In the genomic region with DNA sequence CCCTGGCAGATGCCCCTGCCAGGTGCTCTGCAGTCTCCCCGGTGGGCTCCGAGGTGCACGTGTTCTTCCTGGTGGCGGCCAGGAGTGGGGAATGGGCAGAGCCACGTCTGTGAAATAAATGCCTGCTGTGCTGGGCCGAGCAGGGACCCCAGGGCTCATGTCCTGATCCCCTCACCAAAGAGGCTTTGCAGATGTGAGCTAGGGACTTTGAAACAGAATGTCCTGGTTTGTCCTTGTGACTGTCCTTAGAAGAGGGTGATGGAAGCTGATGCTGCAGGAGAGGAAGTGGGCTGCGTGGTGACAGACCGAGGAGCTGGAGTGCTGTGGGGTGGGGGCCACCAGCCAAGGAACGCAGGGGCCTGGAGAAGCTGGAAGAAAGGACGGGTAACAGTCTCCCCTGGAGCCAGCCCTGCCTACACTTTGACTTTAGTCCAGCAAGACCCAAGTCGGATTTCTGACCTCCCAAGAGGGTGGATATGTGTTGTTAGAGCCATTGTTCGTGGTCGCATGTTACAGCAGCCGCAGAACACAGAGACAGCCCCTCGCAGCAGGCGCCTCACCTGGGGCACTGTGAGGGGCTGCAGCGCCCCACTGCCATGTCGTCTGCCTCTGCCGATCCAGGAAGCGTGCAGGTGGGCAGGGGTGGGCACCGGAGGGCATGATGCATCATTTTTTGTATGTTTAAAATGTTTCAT, we compare ENCODE assay signal across 13 cellular contexts.
DNase-seq lines count a peak whose midpoint lies in the region; ATAC-seq and TF ChIP-seq lines count a peak whose summit lies in the region.
"Had no signal": no experiment of that assay in that cellular context is flagged by ENCODE, and none has a peak within 500 bp of the region (broad histone marks: within the 10 kb centered on the region; RNA-seq: fewer than 3 reads in every experiment).

No MANE protein-coding gene starts in this region.

- H3K9ac ChIP-seq in iPS-15b (ENCODE audit: low read depth, low read length) (no peak overlapping the region), smooth muscle cell (ENCODE audit: low read depth) (no peak overlapping the region)

- H3K27ac Mint-ChIP-seq in activated naive CD8-positive, alpha-beta T cell treated with anti-CD3 and anti-CD28 coated beads, Interleukin-2, amount 10 ng/mL, durations not matched to agents 7 days and 5 days: peak overlapping the region; percentile 39
- no peak overlapping the region for H3K27ac Mint-ChIP-seq in activated naive CD8-positive, alpha-beta T cell treated with anti-CD3 and anti-CD28 coated beads for 36 hours
- H3K27ac Mint-ChIP-seq in immature natural killer cell: peak overlapping the region in 1 of 6 donors; percentile 76

- WGBS in smooth muscle cell (ENCODE audit: low lambda C conversion rate): 12% methylated on average over 21 of the region's 21 CpGs

- no peak overlapping the region for H2AFZ ChIP-seq in smooth muscle cell (ENCODE audit: low read depth)

- H3K79me2 ChIP-seq in smooth muscle cell (ENCODE audit: low read depth): no peaks in the 10 kb centered on the region

- peaks cover 91% of the 10 kb centered on the region for H4K20me1 ChIP-seq in smooth muscle cell (ENCODE audit: low read depth)

- POLR2A ChIA-PET in activated naive CD8-positive, alpha-beta T cell treated with anti-CD3 and anti-CD28 coated beads, Interleukin-2, amount 10 ng/mL, durations not matched to agents 7 days and 5 days (lab: Charles Lee): no interaction called here
- POLR2A ChIA-PET in RWPE1 (lab: Yijun Ruan, JAX; ENCODE audit: low non-redundant PET): no interaction called here

- TF ChIP-seq CTCF in RWPE1 (conservative IDR thresholded peaks at IDR 0.05; ENCODE audit: low read depth) (no peak), smooth muscle cell (IDR thresholded peaks at IDR 0.05; ENCODE audit: borderline replicate concordance, insufficient read depth, poor library complexity, severe bottlenecking) (no peak), GM20000 (IDR thresholded peaks at IDR 0.05; ENCODE audit: extremely low read depth, missing control alignments) (no peak)

- H3K27ac ChIP-seq in RWPE1 (0 out of 2 replicates have a peak overlapping the region, but pooled peaks have one; percentile 17), smooth muscle cell (ENCODE audit: low read depth) (no peak overlapping the region)
- H3K27ac ChIP-seq: heart right ventricle had no signal

- no peaks in the 10 kb centered on the region for H3K9me3 Mint-ChIP-seq in activated naive CD8-positive, alpha-beta T cell treated with anti-CD3 and anti-CD28 coated beads, Interleukin-2, amount 10 ng/mL, durations not matched to agents 7 days and 5 days
- H3K9me3 Mint-ChIP-seq in activated naive CD8-positive, alpha-beta T cell treated with anti-CD3 and anti-CD28 coated beads for 36 hours: no peaks in the 10 kb centered on the region
- H3K9me3 Mint-ChIP-seq in immature natural killer cell: peaks cover 0 to 2% (median 0%) of the 10 kb centered on the region in 6 donors
- H3K9me3 Mint-ChIP-seq: activated T-cell treated with anti-CD3 and anti-CD28 coated beads, Interleukin-2, amount 50 U/mL, for 4 hours had no signal

- DNase-seq in activated naive CD8-positive, alpha-beta T cell treated with anti-CD3 and anti-CD28 coated beads, Interleukin-2, amount 10 ng/mL, durations not matched to agents 7 days and 5 days: no peak
- DNase-seq in activated naive CD8-positive, alpha-beta T cell treated with anti-CD3 and anti-CD28 coated beads for 36 hours: no peak
- no peak for DNase-seq in RWPE1 (ENCODE audit: low spot score)
- DNase-seq in smooth muscle cell (lab: John Stamatoyannopoulos, UW; ENCODE audit: unreplicated experiment): no peak
- DNase-seq in immature natural killer cell: no peak
- no peak for DNase-seq in GM20000 (ENCODE audit: low spot score)
- no peak for DNase-seq in kidney glomerular epithelial cell (lab: John Stamatoyannopoulos, UW)
- DNase-seq: activated T-cell treated with anti-CD3 and anti-CD28 coated beads, Interleukin-2, amount 50 U/mL, for 4 hours; heart right ventricle; SIG-M5; stimulated activated CD4-positive, alpha-beta T cell treated with anti-CD3 and anti-CD28 coated beads, Interleukin-4, amount 100 ng/mL, for 4 hours; stimulated activated naive CD8-positive, alpha-beta T cell treated with anti-CD3 and anti-CD28 coated beads, Interleukin-15, Interleukin-2, amounts not matched to agents 100 U/mL and 50 U/mL, for 24 hours had no signal

- peaks cover 21% of the 10 kb centered on the region for H3K4me1 ChIP-seq in iPS-15b (ENCODE audit: control insufficient read depth, insufficient read depth, low read length)
- peaks cover 44% of the 10 kb centered on the region for H3K4me1 ChIP-seq in smooth muscle cell (ENCODE audit: low read depth)

- H3K4me1 Mint-ChIP-seq in activated naive CD8-positive, alpha-beta T cell treated with anti-CD3 and anti-CD28 coated beads, Interleukin-2, amount 10 ng/mL, durations not matched to agents 7 days and 5 days: peaks cover 12% of the 10 kb centered on the region
- peaks cover 14% of the 10 kb centered on the region for H3K4me1 Mint-ChIP-seq in activated naive CD8-positive, alpha-beta T cell treated with anti-CD3 and anti-CD28 coated beads for 36 hours
- H3K4me1 Mint-ChIP-seq in immature natural killer cell: peaks cover 8 to 12% of the 10 kb centered on the region in 2 donors

- H3K27me3 Mint-ChIP-seq in activated naive CD8-positive, alpha-beta T cell treated with anti-CD3 and anti-CD28 coated beads, Interleukin-2, amount 10 ng/mL, durations not matched to agents 7 days and 5 days: no peaks in the 10 kb centered on the region
- peaks cover 11% of the 10 kb centered on the region for H3K27me3 Mint-ChIP-seq in activated naive CD8-positive, alpha-beta T cell treated with anti-CD3 and anti-CD28 coated beads for 36 hours
- H3K27me3 Mint-ChIP-seq in immature natural killer cell (ENCODE audit: low read depth in 3 of 3): peaks cover 6 to 22% (median 9%) of the 10 kb centered on the region in 3 donors

- no peak overlapping the region for H3K4me3 Mint-ChIP-seq in activated naive CD8-positive, alpha-beta T cell treated with anti-CD3 and anti-CD28 coated beads, Interleukin-2, amount 10 ng/mL, durations not matched to agents 7 days and 5 days
- H3K4me3 Mint-ChIP-seq in activated naive CD8-positive, alpha-beta T cell treated with anti-CD3 and anti-CD28 coated beads for 36 hours: no peak overlapping the region
- H3K4me3 Mint-ChIP-seq in immature natural killer cell: no peak overlapping the region
- H3K4me3 Mint-ChIP-seq: activated T-cell treated with anti-CD3 and anti-CD28 coated beads, Interleukin-2, amount 50 U/mL, for 4 hours had no signal

- H3K9me3 ChIP-seq in iPS-15b (ENCODE audit: control insufficient read depth, insufficient read depth, low read length) (no peaks in the 10 kb centered on the region), smooth muscle cell (replicated peaks; ENCODE audit: low read depth) (no peaks in the 10 kb centered on the region)
- H3K9me3 ChIP-seq: heart right ventricle had no signal

- H3K27me3 ChIP-seq in iPS-15b (ENCODE audit: control insufficient read depth, insufficient read depth, low read length): peaks cover 38% of the 10 kb centered on the region
- no peaks in the 10 kb centered on the region for H3K27me3 ChIP-seq in smooth muscle cell (ENCODE audit: low read depth)

- H3K4me3 ChIP-seq in iPS-15b (ENCODE audit: low read depth, low read length) (peak overlapping the region; percentile 26), smooth muscle cell (no peak overlapping the region)
- H3K4me3 ChIP-seq: heart right ventricle had no signal

- no peak for ATAC-seq in activated naive CD8-positive, alpha-beta T cell treated with anti-CD3 and anti-CD28 coated beads, Interleukin-2, amount 10 ng/mL, durations not matched to agents 7 days and 5 days (ENCODE audit: low read depth)

- no peaks in the 10 kb centered on the region for H3K36me3 ChIP-seq in iPS-15b (ENCODE audit: control insufficient read depth, insufficient read depth, low read length)
- H3K36me3 ChIP-seq in smooth muscle cell (ENCODE audit: low read depth): no peaks in the 10 kb centered on the region
- H3K36me3 ChIP-seq: heart right ventricle had no signal

- CTCF ChIA-PET in RWPE1 (lab: Yijun Ruan, JAX): interaction anchor here (0.6 kb wide), 1 partner anchor 77 kb away, joined by 3 read pairs; no protein-coding TSS in a partner anchor

- peaks cover 14% of the 10 kb centered on the region for H3F3A ChIP-seq in smooth muscle cell (ENCODE audit: low read depth)

- no peaks in the 10 kb centered on the region for H3K36me3 Mint-ChIP-seq in activated naive CD8-positive, alpha-beta T cell treated with anti-CD3 and anti-CD28 coated beads, Interleukin-2, amount 10 ng/mL, durations not matched to agents 7 days and 5 days
- no peaks in the 10 kb centered on the region for H3K36me3 Mint-ChIP-seq in activated naive CD8-positive, alpha-beta T cell treated with anti-CD3 and anti-CD28 coated beads for 36 hours
- no peaks in the 10 kb centered on the region for H3K36me3 Mint-ChIP-seq in immature natural killer cell

- H3K4me2 ChIP-seq in smooth muscle cell: peak overlapping the region; percentile 65
